Comparison of ENCODE assay signal across 8 cellular contexts in the genomic region with DNA sequence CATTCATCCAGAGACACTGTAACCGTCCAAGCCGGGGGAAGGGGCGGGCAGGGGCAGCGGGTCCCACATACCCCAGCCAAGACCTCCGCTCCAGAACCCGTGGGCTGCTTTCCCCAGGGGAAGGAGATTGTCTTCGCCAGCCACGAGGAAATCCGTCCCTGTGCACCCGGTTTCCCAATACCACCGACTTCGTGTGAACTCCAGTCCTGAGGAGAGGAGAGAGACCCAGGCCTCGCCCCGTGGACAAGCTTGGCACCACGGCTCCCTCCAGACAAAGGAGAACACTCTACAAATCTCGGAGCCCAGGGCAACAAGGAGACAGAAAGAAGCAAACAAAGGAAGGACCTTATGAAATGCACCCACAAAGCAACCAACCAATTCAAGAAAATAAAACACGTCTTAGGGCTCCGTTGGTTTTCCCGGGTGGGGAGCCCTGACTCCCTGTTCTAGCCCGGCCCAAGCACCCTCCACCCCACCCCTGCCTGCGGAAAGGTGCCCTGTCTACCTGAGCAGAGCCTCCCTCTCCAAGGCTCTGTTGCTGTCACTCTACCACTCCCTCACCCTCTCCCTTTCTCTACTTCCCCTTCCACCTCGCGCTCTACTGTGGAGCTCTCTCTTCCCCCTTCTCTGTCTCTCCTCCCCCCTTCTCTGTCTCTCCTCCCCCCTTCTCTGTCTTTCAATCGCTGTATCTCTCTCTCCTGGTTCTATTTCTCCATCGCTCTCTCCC.
"Had no signal": no experiment of that assay in that cellular context is flagged by ENCODE, and none has a peak within 500 bp of the region (broad histone marks: within the 10 kb centered on the region; RNA-seq: fewer than 3 reads in every experiment).

No MANE protein-coding gene starts in this region.

- H3K27ac ChIP-seq: body of pancreas, lower lobe of right lung, parathyroid adenoma, tibial nerve had no signal

- H3K27me3 ChIP-seq: body of pancreas, tibial nerve had no signal

- DNase-seq: amniotic stem cell; central memory CD4-positive, alpha-beta T cell; retina; stimulated activated naive B cell treated with anti-CD40 and anti-IgM and Interleukin-4, amounts not matched to agents 10 μg/mL and 1 μg/mL and 100 μg/mL, for 72 hours had no signal

- H3K36me3 ChIP-seq: lower lobe of right lung, tibial nerve had no signal

- H3K4me3 ChIP-seq: body of pancreas, lower lobe of right lung, tibial nerve had no signal

- H3K4me1 ChIP-seq: body of pancreas, lower lobe of right lung, parathyroid adenoma, tibial nerve had no signal
